In the genomic region with DNA sequence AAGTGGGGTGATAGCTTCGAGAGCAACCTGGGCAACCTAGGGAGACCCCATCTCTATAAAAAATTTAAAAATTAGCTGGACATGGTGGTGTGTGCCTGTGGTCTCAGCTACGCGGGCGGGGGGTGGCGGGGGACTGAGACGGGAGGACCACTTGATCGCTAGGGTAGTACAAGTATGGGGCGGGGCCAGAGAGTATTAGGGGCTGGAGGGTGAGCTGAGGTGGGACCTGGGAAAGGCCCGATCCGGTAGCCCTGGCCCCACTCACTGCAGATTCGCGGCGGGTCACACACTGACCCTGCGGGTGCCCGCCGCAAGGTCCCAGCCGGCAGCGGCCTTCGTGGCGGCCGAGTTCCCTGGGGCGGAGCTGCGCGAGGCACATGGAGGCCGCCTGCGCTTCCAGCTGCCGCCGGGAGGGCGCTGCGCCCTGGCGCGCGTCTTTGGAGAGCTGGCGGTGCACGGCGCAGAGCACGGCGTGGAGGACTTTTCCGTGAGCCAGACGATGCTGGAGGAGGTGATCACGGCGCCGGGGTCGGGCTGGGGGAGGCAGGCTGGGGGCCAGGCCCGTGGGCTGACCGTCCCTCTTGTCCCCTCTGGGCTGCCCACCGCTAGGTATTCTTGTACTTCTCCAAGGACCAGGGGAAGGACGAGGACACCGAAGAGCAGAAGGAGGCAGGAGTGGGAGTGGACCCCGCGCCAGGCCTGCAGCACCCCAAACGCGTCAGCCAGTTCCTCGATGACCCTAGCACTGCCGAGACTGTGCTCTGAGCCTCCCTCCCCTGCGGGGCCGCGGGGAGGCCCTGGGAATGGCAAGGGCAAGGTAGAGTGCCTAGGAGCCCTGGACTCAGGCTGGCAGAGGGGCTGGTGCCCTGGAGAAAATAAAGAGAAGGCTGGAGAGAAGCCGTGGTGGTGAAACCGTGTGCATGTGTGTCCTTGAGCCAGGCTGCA, we compare ENCODE assay signal across 8 cellular contexts. TPM values are rescaled to one million over a fixed set of nuclear protein-coding genes. Genes with fewer than 3 reads are reported as not detected.
DNase-seq lines count a peak whose midpoint lies in the region; ATAC-seq and TF ChIP-seq lines count a peak whose summit lies in the region.

No MANE protein-coding gene starts in this region.

- intact Hi-C loops in ascending aorta (cut with DNase I), result no loop called here

- TF ChIP-seq CTCF in ascending aorta (IDR thresholded peaks at IDR 0.05), result peak; percentile 84 to 90 (median 87)

- peak; percentile 47 to 73 (median 62) for DNase-seq in CD8-positive, alpha-beta memory T cell
- DNase-seq in SW480 (ENCODE audit: low spot score) (peak; percentile 59), ascending aorta (ENCODE audit: low spot score in 2 of 2) (peak in 1 of 2 donors; percentile 81), hepatic stellate cell (ENCODE audit: low spot score) (peak; percentile 77)
- DNase-seq in stimulated activated CD4-positive, alpha-beta T cell treated with anti-CD3 and anti-CD28 coated beads, Interleukin-12 subunit alpha, Interleukin-12 subunit beta, amount 100 ng/mL, for 4 hours, result peak; percentile 72

- H3K9me3 ChIP-seq in CD8-positive, alpha-beta memory T cell (ENCODE audit: low read length), result no peaks in the 10 kb centered on the region
- H3K9me3 ChIP-seq in ascending aorta, result no peaks in the 10 kb centered on the region

- H3K36me3 Mint-ChIP-seq in CD8-positive, alpha-beta memory T cell, result peaks cover 8 to 29% (median 9%) of the 10 kb centered on the region in 3 donors

- peak overlapping the region; percentile 26 for H3K4me3 ChIP-seq in CD8-positive, alpha-beta memory T cell (ENCODE audit: low read length)
- H3K4me3 ChIP-seq in ascending aorta, result no peak overlapping the region

- H3K27ac Mint-ChIP-seq in CD8-positive, alpha-beta memory T cell, result peak overlapping the region; percentile 36 to 96 (median 80)

- H3K4me1 Mint-ChIP-seq in CD8-positive, alpha-beta memory T cell, result peaks cover 20 to 52% (median 35%) of the 10 kb centered on the region in 3 donors

- CTCF ChIA-PET in CD8-positive, alpha-beta memory T cell (lab: Charles Lee), result interaction anchor here (0.7 to 5.6 kb wide), 27 partner anchors 7 to 205 kb away, joined by 3 to 264 read pairs (median 5); a partner anchor contains a TSS

- H3K27me3 Mint-ChIP-seq in CD8-positive, alpha-beta memory T cell, result no peaks in the 10 kb centered on the region

- POLR2A ChIA-PET in CD8-positive, alpha-beta memory T cell (lab: Charles Lee), result interaction anchor here (0.5 to 17.4 kb wide), 12 partner anchors 11 to 129 kb away, joined by 3 to 737 read pairs (median 6); a partner anchor contains a TSS

- peaks cover 7% of the 10 kb centered on the region for H3K36me3 ChIP-seq in CD8-positive, alpha-beta memory T cell (ENCODE audit: insufficient read depth, low read length)
- H3K36me3 ChIP-seq in ascending aorta, result no peaks in the 10 kb centered on the region

- H3K4me1 ChIP-seq in CD8-positive, alpha-beta memory T cell (ENCODE audit: insufficient read depth, low read length), result peaks cover 35% of the 10 kb centered on the region
- peaks cover 8 to 20% of the 10 kb centered on the region in 2 donors for H3K4me1 ChIP-seq in ascending aorta

- H3K9me3 Mint-ChIP-seq in CD8-positive, alpha-beta memory T cell, result no peaks in the 10 kb centered on the region

- no peaks in the 10 kb centered on the region for H3K27me3 ChIP-seq in CD8-positive, alpha-beta memory T cell (ENCODE audit: insufficient read depth, low read length, poor library complexity, severe bottlenecking)
- H3K27me3 ChIP-seq in ascending aorta, result peaks cover 19% of the 10 kb centered on the region

- peak overlapping the region; percentile 46 to 89 (median 66) for H3K4me3 Mint-ChIP-seq in CD8-positive, alpha-beta memory T cell

- no peak overlapping the region for H3K27ac ChIP-seq in CD8-positive, alpha-beta memory T cell (ENCODE audit: low read depth, low read length)
- H3K27ac ChIP-seq in ascending aorta, result no peak overlapping the region

- ATAC-seq in HG02678 (IDR thresholded peaks at IDR 0.05; ENCODE audit: unreplicated experiment) (peak; percentile 30), HG03280 (IDR thresholded peaks at IDR 0.05; ENCODE audit: unreplicated experiment) (no peak), GM18861 (IDR thresholded peaks at IDR 0.05; ENCODE audit: unreplicated experiment) (no peak)

RNA-seq across cellular contexts. Expression of a gene that starts 2.0 kb away (rescaled TPM):
- total RNA-seq in CD8-positive, alpha-beta memory T cell, result 100 to 1,000 TPM; 212 to 220 TPM
- 478 TPM for polyA plus RNA-seq in CD8-positive, alpha-beta memory T cell
- total RNA-seq in ascending aorta, result 66.5 TPM

RNA-seq across cellular contexts. Expression of a gene that starts 25.0 kb away (rescaled TPM):
- total RNA-seq in CD8-positive, alpha-beta memory T cell, result 10 to 100 TPM; 33.8 to 39.5 TPM
- polyA plus RNA-seq in CD8-positive, alpha-beta memory T cell, result 14.1 TPM
- total RNA-seq in ascending aorta, result 96.6 TPM

RNA-seq across cellular contexts. Expression of a gene that starts 30.2 kb away (rescaled TPM):
- 100 to 1,000 TPM; 270 to 278 TPM for total RNA-seq in CD8-positive, alpha-beta memory T cell
- 249 TPM for polyA plus RNA-seq in CD8-positive, alpha-beta memory T cell
- 72.1 TPM for total RNA-seq in ascending aorta

RNA-seq across cellular contexts. Expression of a gene that starts 38.5 kb away (rescaled TPM):
- total RNA-seq in CD8-positive, alpha-beta memory T cell, result 10 to 100 TPM; 78.1 to 78.9 TPM
- polyA plus RNA-seq in CD8-positive, alpha-beta memory T cell, result 792 TPM
- 79.1 TPM for total RNA-seq in ascending aorta

RNA-seq across cellular contexts. Expression of a gene that starts 38.9 kb away (rescaled TPM):
- 100 to 1,000 TPM; 222 TPM for total RNA-seq in CD8-positive, alpha-beta memory T cell
- polyA plus RNA-seq in CD8-positive, alpha-beta memory T cell, result 373 TPM
- total RNA-seq in ascending aorta, result 348 TPM
